Comparison of ENCODE assay signal across 8 cellular contexts in the genomic region with DNA sequence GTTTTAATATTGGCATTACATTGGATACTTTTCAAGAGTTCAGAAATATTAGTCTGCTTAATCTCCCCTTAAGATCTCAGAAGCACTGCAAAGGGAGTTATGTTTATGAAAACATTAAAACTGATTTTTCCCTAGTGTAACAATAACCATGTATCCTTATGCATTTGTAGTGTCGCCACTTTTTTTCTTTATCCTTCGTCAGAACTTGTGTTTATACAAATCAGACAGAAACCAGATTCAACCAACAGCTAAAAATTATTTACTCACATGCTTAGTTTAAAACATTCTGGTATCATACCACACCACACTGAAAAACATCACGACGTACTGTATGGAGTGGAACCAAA. TPM values are rescaled to one million over a fixed set of nuclear protein-coding genes. Genes with fewer than 3 reads are reported as not detected.
DNase-seq lines count a peak whose midpoint lies in the region; ATAC-seq and TF ChIP-seq lines count a peak whose summit lies in the region.

No MANE protein-coding gene starts in this region.

- DNase-seq in SK-N-SH (no peak), stomach (no peak), activated gamma-delta T cell treated with Interleukin-2 at 50 U/mL for 16 hours (no peak), CD1c-positive myeloid dendritic cell (ENCODE audit: extremely low spot score) (no peak)

- no peaks in the 10 kb centered on the region for H3K9me3 ChIP-seq in SK-N-SH
- H3K9me3 ChIP-seq in iPS-18a (ENCODE audit: control insufficient read depth, low read depth, low read length) = no peaks in the 10 kb centered on the region
- no peaks in the 10 kb centered on the region for H3K9me3 ChIP-seq in stomach

- peak overlapping the region; percentile 95 for H2AFZ ChIP-seq in SK-N-SH (ENCODE audit: low read depth)

- H3K4me1 ChIP-seq in SK-N-SH (ENCODE audit: control insufficient read depth in 1 of 2, insufficient read depth in 2 of 2, low read depth in 1 of 2, low read length in 1 of 2) (peaks cover 27 to 33% of the 10 kb centered on the region in 2 experiments; a peak in 3 of 4 replicates), iPS-18a (ENCODE audit: control insufficient read depth, low read depth, low read length) (peaks cover 36% of the 10 kb centered on the region), stomach (peaks cover 36 to 79% (median 62%) of the 10 kb centered on the region in 4 donors)

- H3K9ac ChIP-seq in SK-N-SH (peak overlapping the region; percentile 85), iPS-18a (ENCODE audit: low read length) (peak overlapping the region; percentile 59)

- no peaks in the 10 kb centered on the region for H3K27me3 Mint-ChIP-seq in activated T-helper 17 cell treated with anti-CD3 and anti-CD28 coated beads, Interleukin-2, amount 50 U/mL, for 72 hours

- peaks cover 32% of the 10 kb centered on the region for H3K36me3 Mint-ChIP-seq in activated T-helper 17 cell treated with anti-CD3 and anti-CD28 coated beads, Interleukin-2, amount 50 U/mL, for 72 hours (ENCODE audit: low read depth)

- CTCF ChIA-PET in SK-N-SH (lab: Yijun Ruan, JAX) = interaction anchor here (0.6 to 3.1 kb wide), 5 partner anchors 10 to 255 kb away, joined by 3 to 13 read pairs (median 3); no protein-coding TSS in a partner anchor

- H3K27ac Mint-ChIP-seq in activated T-helper 17 cell treated with anti-CD3 and anti-CD28 coated beads, Interleukin-2, amount 50 U/mL, for 72 hours = peak overlapping the region; percentile 93

- peaks cover 3% of the 10 kb centered on the region for H4K20me1 ChIP-seq in SK-N-SH (ENCODE audit: insufficient read depth)

- H3K4me2 ChIP-seq in SK-N-SH = peak overlapping the region; percentile 97

- no peak for TF ChIP-seq CTCF in SK-N-SH (IDR thresholded peaks at IDR 0.05)
- no peak for TF ChIP-seq CTCF in stomach (IDR thresholded peaks at IDR 0.05)

- TF ChIP-seq RAD21 in SK-N-SH (IDR thresholded peaks at IDR 0.05; ENCODE audit: low read length) = no peak

- H3F3A ChIP-seq in SK-N-SH (replicated peaks; ENCODE audit: insufficient read depth) = peaks cover 7% of the 10 kb centered on the region

- no peaks in the 10 kb centered on the region for H3K9me2 ChIP-seq in SK-N-SH

- H3K9me3 Mint-ChIP-seq in activated T-helper 17 cell treated with anti-CD3 and anti-CD28 coated beads, Interleukin-2, amount 50 U/mL, for 72 hours = no peaks in the 10 kb centered on the region

- WGBS in SK-N-SH (ENCODE audit: low lambda C conversion rate) = 53% methylated on average over 4 of the region's 4 CpGs
- 6 to 18% (median 13%) methylated on average over 4 of the region's 4 CpGs for WGBS in stomach, 5 donors

- ATAC-seq in SK-N-SH treated with all-trans-retinoic acid at 6 μM for 48 hours = no peak
- ATAC-seq in activated T-helper 17 cell treated with anti-CD3 and anti-CD28 coated beads, Interleukin-2, amount 50 U/mL, for 72 hours (replicated peaks) = no peak
- ATAC-seq in HG02763 (IDR thresholded peaks at IDR 0.05; ENCODE audit: unreplicated experiment) = no peak

- H3K4me1 Mint-ChIP-seq in activated T-helper 17 cell treated with anti-CD3 and anti-CD28 coated beads, Interleukin-2, amount 50 U/mL, for 72 hours = peaks cover 45% of the 10 kb centered on the region

- POLR2A ChIA-PET in SK-N-SH (lab: Yijun Ruan, JAX) = no interaction called here

- H3K27ac ChIP-seq in SK-N-SH (ENCODE audit: low read depth in 2 of 2, low read length in 1 of 2) = peak overlapping the region; percentile 61 to 78; a peak in 3 of 4 replicates
- H3K27ac ChIP-seq in iPS-18a (ENCODE audit: low read length) = no peak overlapping the region
- peak overlapping the region in 4 of 5 donors; percentile 98 to 99 (median 98) for H3K27ac ChIP-seq in stomach

- peak overlapping the region; percentile 89 for H3K4me3 Mint-ChIP-seq in activated T-helper 17 cell treated with anti-CD3 and anti-CD28 coated beads, Interleukin-2, amount 50 U/mL, for 72 hours

- no peaks in the 10 kb centered on the region for H3K36me3 ChIP-seq in SK-N-SH (replicated peaks in 1 of 2; ENCODE audit: control insufficient read depth in 1 of 2, insufficient read depth in 2 of 2, low read length in 1 of 2)
- no peaks in the 10 kb centered on the region for H3K36me3 ChIP-seq in iPS-18a (ENCODE audit: control insufficient read depth, low read depth, low read length)
- no peaks in the 10 kb centered on the region for H3K36me3 ChIP-seq in stomach

- H3K27me3 ChIP-seq in SK-N-SH (ENCODE audit: insufficient read depth) (no peaks in the 10 kb centered on the region; the same call in 1 of the 2 replicates), iPS-18a (ENCODE audit: control insufficient read depth, insufficient read depth, low read length) (peaks cover 70% of the 10 kb centered on the region), stomach (no peaks in the 10 kb centered on the region)

- no peak for TF ChIP-seq POLR2A in stomach (IDR thresholded peaks at IDR 0.05)

- H3K79me2 ChIP-seq in SK-N-SH (ENCODE audit: insufficient read depth) = peaks cover 53% of the 10 kb centered on the region

- H3K4me3 ChIP-seq in SK-N-SH (ENCODE audit: low read depth in 2 of 2, low read length in 1 of 2) = peak overlapping the region; percentile 63 to 97
- peak overlapping the region; percentile 79 for H3K4me3 ChIP-seq in iPS-18a (ENCODE audit: low read length)
- peak overlapping the region; percentile 78 to 94 (median 82) for H3K4me3 ChIP-seq in stomach

- intact Hi-C loops in stomach (cut with DNase I; ENCODE audit: low total_unique reads) = no loop called here

- TF ChIP-seq EP300 in SK-N-SH (IDR thresholded peaks at IDR 0.05; ENCODE audit: borderline replicate concordance in 1 of 2, low read depth in 1 of 2, low read length in 1 of 2) = no peak
- TF ChIP-seq EP300 in stomach (IDR thresholded peaks at IDR 0.05) = no peak

TF ChIP-seq in SK-N-SH, 30 proteins besides CTCF, POLR2A, EP300 and RAD21:
- TF ChIP-seq MEF2A (IDR thresholded peaks at IDR 0.05; ENCODE audit: borderline replicate concordance, low read depth) (no peak), RCOR1 (IDR thresholded peaks at IDR 0.05; ENCODE audit: low read length) (no peak), EZH2phosphoT487 (IDR thresholded peaks at IDR 0.05; ENCODE audit: borderline replicate concordance, low read depth) (no peak), ELF1 (IDR thresholded peaks at IDR 0.05) (no peak), RFX5 (IDR thresholded peaks at IDR 0.05; ENCODE audit: low read length) (no peak), FOXJ3 (CRISPR knock-in tag; IDR thresholded peaks at IDR 0.05) (no peak), TAF1 (IDR thresholded peaks at IDR 0.05; ENCODE audit: borderline replicate concordance, low read depth, low read length) (no peak)
- TF ChIP-seq, protein P1, sequence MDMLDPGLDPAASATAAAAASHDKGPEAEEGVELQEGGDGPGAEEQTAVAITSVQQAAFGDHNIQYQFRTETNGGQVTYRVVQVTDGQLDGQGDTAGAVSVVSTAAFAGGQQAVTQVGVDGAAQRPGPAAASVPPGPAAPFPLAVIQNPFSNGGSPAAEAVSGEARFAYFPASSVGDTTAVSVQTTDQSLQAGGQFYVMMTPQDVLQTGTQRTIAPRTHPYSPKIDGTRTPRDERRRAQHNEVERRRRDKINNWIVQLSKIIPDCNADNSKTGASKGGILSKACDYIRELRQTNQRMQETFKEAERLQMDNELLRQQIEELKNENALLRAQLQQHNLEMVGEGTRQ (IDR thresholded peaks at IDR 0.05; ENCODE audit: borderline replicate concordance, low read depth, low read length) = no peak
- TF ChIP-seq, protein P2, sequence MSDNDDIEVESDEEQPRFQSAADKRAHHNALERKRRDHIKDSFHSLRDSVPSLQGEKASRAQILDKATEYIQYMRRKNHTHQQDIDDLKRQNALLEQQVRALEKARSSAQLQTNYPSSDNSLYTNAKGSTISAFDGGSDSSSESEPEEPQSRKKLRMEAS (IDR thresholded peaks at IDR 0.05; ENCODE audit: low read depth) = no peak

TF ChIP-seq in SK-N-SH treated with all-trans-retinoic acid at 6 μM for 48 hours, 23 proteins besides CTCF, POLR2A, EP300 and RAD21 (continues in another document):
- TF ChIP-seq ZNF565 (CRISPR knock-in tag; conservative IDR thresholded peaks at IDR 0.05; ENCODE audit: low read depth) (no peak), GLIS3 (CRISPR knock-in tag; IDR thresholded peaks at IDR 0.05) (no peak), ESRRG (CRISPR knock-in tag; IDR thresholded peaks at IDR 0.05) (no peak), RARB (CRISPR knock-in tag; IDR thresholded peaks at IDR 0.05) (no peak), OSR1 (CRISPR knock-in tag; IDR thresholded peaks at IDR 0.05) (no peak), ZNF8 (CRISPR knock-in tag; IDR thresholded peaks at IDR 0.05) (no peak), SNAI2 (CRISPR knock-in tag; IDR thresholded peaks at IDR 0.05) (no peak), CSDC2 (CRISPR knock-in tag; IDR thresholded peaks at IDR 0.05) (no peak), ZFP3 (CRISPR knock-in tag; IDR thresholded peaks at IDR 0.05) (no peak), ISL1 (CRISPR knock-in tag; IDR thresholded peaks at IDR 0.05) (no peak), TOX (CRISPR knock-in tag; IDR thresholded peaks at IDR 0.05; ENCODE audit: borderline replicate concordance) (no peak), ZNF70 (CRISPR knock-in tag; IDR thresholded peaks at IDR 0.05) (no peak), ARNTL (CRISPR knock-in tag; IDR thresholded peaks at IDR 0.05; ENCODE audit: borderline replicate concordance, low read depth) (no peak), PPARA (CRISPR knock-in tag; IDR thresholded peaks at IDR 0.05; ENCODE audit: borderline replicate concordance) (no peak)
- TF ChIP-seq, protein P3, sequence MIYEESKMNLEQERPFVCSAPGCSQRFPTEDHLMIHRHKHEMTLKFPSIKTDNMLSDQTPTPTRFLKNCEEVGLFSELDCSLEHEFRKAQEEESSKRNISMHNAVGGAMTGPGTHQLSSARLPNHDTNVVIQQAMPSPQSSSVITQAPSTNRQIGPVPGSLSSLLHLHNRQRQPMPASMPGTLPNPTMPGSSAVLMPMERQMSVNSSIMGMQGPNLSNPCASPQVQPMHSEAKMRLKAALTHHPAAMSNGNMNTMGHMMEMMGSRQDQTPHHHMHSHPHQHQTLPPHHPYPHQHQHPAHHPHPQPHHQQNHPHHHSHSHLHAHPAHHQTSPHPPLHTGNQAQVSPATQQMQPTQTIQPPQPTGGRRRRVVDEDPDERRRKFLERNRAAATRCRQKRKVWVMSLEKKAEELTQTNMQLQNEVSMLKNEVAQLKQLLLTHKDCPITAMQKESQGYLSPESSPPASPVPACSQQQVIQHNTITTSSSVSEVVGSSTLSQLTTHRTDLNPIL (CRISPR knock-in tag; IDR thresholded peaks at IDR 0.05; ENCODE audit: low read depth) = no peak

RNA-seq across cellular contexts. Expression of gene SETD7, which starts 1.3 kb away (rescaled TPM):
- polyA plus RNA-seq in SK-N-SH (2012; rRNA removed) (5.0 and 6.8 TPM in 2 replicates), stomach (10 to 100 TPM in 2 of 3 donors, 1 to 10 TPM in 1; 9.7 to 22.8 (median 22.7) TPM)
- 8.3 and 9.2 TPM in 2 replicates for polyA plus RNA-seq in SK-N-SH (2012; cell fraction: cytosol; rRNA removed)
- 2.7 and 5.2 TPM in 2 replicates for polyA plus RNA-seq in SK-N-SH (2012; cell fraction: nucleus; rRNA removed)
- total RNA-seq in activated T-helper 17 cell treated with anti-CD3 and anti-CD28 coated beads, Interleukin-2, amount 50 U/mL, for 72 hours = 10 to 100 TPM; 18.0 to 22.7 TPM
- total RNA-seq in stomach = 10 to 100 TPM; 12.7 to 96.9 (median 57.1) TPM
